ENCODE assay signal across 8 cellular contexts in the genomic region with DNA sequence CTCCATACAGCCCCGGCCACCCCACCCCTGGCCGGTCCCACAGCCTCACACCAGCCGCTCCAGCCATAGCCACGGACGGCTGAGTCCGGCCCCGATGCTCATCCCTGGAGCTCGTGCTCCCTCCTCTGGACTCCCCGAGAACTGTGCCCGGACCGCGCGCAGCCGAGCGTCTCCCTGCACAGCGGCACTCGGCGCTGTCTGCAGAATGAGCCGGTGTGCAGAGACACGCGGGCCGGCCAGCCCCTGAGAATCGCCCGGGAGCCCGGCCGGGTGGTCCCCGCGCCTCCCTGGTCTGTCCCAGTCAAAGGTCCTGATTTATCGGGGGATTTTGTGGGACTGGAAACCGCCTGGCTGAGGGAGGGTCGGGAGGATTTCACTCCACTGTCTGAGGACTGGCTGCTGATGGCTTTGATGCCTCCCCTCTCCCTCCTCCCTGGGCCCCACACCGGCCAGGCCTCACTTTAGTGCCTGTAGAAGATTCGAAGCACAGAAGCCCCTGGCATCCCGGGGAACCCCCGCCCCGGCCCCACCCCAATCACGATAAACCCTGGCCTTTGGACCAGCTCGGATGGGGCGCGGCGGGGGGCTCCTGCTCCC.
DNase-seq lines count a peak whose midpoint lies in the region; ATAC-seq, FAIRE-seq and TF ChIP-seq lines count a peak whose summit lies in the region.

No MANE protein-coding gene starts in this region.

- H3K9me3 ChIP-seq in trophoblast cell (ENCODE audit: insufficient read depth, low read depth, low read length): peaks cover 2% of the 10 kb centered on the region
- no peaks in the 10 kb centered on the region for H3K9me3 ChIP-seq in tibial artery

- no peak overlapping the region for H3K27ac Mint-ChIP-seq in activated T-helper 17 cell treated with anti-CD3 and anti-CD28 coated beads, Interleukin-2, amount 50 U/mL, for 72 hours

- no peak overlapping the region for H2AFZ ChIP-seq in trophoblast cell (ENCODE audit: insufficient read depth, low read length, poor library complexity)

- no peaks in the 10 kb centered on the region for H3K9me3 Mint-ChIP-seq in activated T-helper 17 cell treated with anti-CD3 and anti-CD28 coated beads, Interleukin-2, amount 50 U/mL, for 72 hours

- no peak overlapping the region for H4K12ac ChIP-seq in trophoblast cell (ENCODE audit: low read depth, low read length)

- H3K36me3 Mint-ChIP-seq in activated T-helper 17 cell treated with anti-CD3 and anti-CD28 coated beads, Interleukin-2, amount 50 U/mL, for 72 hours (ENCODE audit: low read depth): no peaks in the 10 kb centered on the region

- no CpG with 5 or more reads among the region's 41 CpGs for WGBS in trophoblast cell (ENCODE audit: extremely low coverage, insufficient coverage, insufficient read length)

- H3K18ac ChIP-seq in trophoblast cell (ENCODE audit: low read length): no peak overlapping the region

- H3K27me3 ChIP-seq in trophoblast cell (ENCODE audit: insufficient read depth, low read length) (peaks cover 5% of the 10 kb centered on the region), tibial artery (peaks cover 0 to 49% of the 10 kb centered on the region in 2 donors)

- no peaks in the 10 kb centered on the region for H3K79me2 ChIP-seq in trophoblast cell (ENCODE audit: control insufficient read depth, insufficient read depth, low read length, poor library complexity)

- TF ChIP-seq CTCF in tibial artery (IDR thresholded peaks at IDR 0.05): peak; percentile 29 to 31

- FAIRE-seq in frontal cortex (lab: Jason Lieb, UNC): no peak

- H3K4me1 Mint-ChIP-seq in activated T-helper 17 cell treated with anti-CD3 and anti-CD28 coated beads, Interleukin-2, amount 50 U/mL, for 72 hours: peaks cover 10% of the 10 kb centered on the region

- no peaks in the 10 kb centered on the region for H3K4me1 ChIP-seq in trophoblast cell (ENCODE audit: control insufficient read depth in 1 of 2, insufficient read depth in 2 of 2, low read length in 2 of 2)
- H3K4me1 ChIP-seq in tibial artery: peaks cover 0 to 5% (median 0%) of the 10 kb centered on the region in 4 donors

- no peak overlapping the region for H2AK5ac ChIP-seq in trophoblast cell (ENCODE audit: low read length)

- H4K91ac ChIP-seq in trophoblast cell (ENCODE audit: low read depth, low read length): no peak overlapping the region

- no peak overlapping the region for H4K8ac ChIP-seq in trophoblast cell (ENCODE audit: low read depth, low read length)

- H2BK120ac ChIP-seq in trophoblast cell (ENCODE audit: insufficient read depth, low read length, poor library complexity): no peak overlapping the region

- H3K27me3 Mint-ChIP-seq in activated T-helper 17 cell treated with anti-CD3 and anti-CD28 coated beads, Interleukin-2, amount 50 U/mL, for 72 hours: peaks cover 23% of the 10 kb centered on the region

- H3K79me1 ChIP-seq in trophoblast cell (ENCODE audit: low read length): no peaks in the 10 kb centered on the region

- no peak overlapping the region for H2BK5ac ChIP-seq in trophoblast cell (ENCODE audit: low read depth, low read length, poor library complexity)

- H2BK12ac ChIP-seq in trophoblast cell (ENCODE audit: low read length): no peak overlapping the region

- H3K23ac ChIP-seq in trophoblast cell (ENCODE audit: low read length): no peak overlapping the region

- ATAC-seq in HG03196 (IDR thresholded peaks at IDR 0.05; ENCODE audit: unreplicated experiment) (peak; percentile 64), GM19328 (IDR thresholded peaks at IDR 0.05; ENCODE audit: unreplicated experiment) (no peak)
- ATAC-seq in activated T-helper 17 cell treated with anti-CD3 and anti-CD28 coated beads, Interleukin-2, amount 50 U/mL, for 72 hours (replicated peaks): peak; percentile 93

- H3K36me3 ChIP-seq in trophoblast cell (ENCODE audit: control insufficient read depth in 1 of 2, insufficient read depth in 2 of 2, low read length in 2 of 2) (no peaks in the 10 kb centered on the region), tibial artery (no peaks in the 10 kb centered on the region)

- H3K27ac ChIP-seq in trophoblast cell (ENCODE audit: low read depth, low read length) (no peak overlapping the region), tibial artery (no peak overlapping the region)

- no peak overlapping the region for H3K14ac ChIP-seq in trophoblast cell (ENCODE audit: low read length)

- peak overlapping the region; percentile 36 for H3K4me2 ChIP-seq in trophoblast cell (ENCODE audit: low read length)

- H3K4me3 ChIP-seq in trophoblast cell (ENCODE audit: low read depth, low read length): peak overlapping the region; percentile 14
- H3K4me3 ChIP-seq in tibial artery: peak overlapping the region in 1 of 2 donors; percentile 24

- peak overlapping the region; percentile 81 for H3K4me3 Mint-ChIP-seq in activated T-helper 17 cell treated with anti-CD3 and anti-CD28 coated beads, Interleukin-2, amount 50 U/mL, for 72 hours

- H3K9ac ChIP-seq in trophoblast cell (ENCODE audit: low read length): no peak overlapping the region

- peak; percentile 91 for DNase-seq in D341Med (ENCODE audit: low spot score)
- DNase-seq in frontal cortex (ENCODE audit: low spot score in 2 of 2): peak; percentile 79 to 92
- peak in 1 of 2 donors; percentile 4 for DNase-seq in trophoblast cell
- DNase-seq in tibial artery: peak in 1 of 2 donors; percentile 45

- intact Hi-C loops in tibial artery (cut with DNase I; ENCODE audit: low total_unique reads): no loop called here

- H3K4ac ChIP-seq in trophoblast cell (ENCODE audit: low read depth, low read length): no peak overlapping the region

TF ChIP-seq in PFSK-1, 5 proteins besides CTCF, POLR2A, EP300 and RAD21:
- TF ChIP-seq TAF1 (IDR thresholded peaks at IDR 0.05; ENCODE audit: borderline replicate concordance, insufficient read depth, low read length) (no peak), FOXP2 (optimal IDR thresholded peaks at IDR 0.05; ENCODE audit: borderline replicate concordance, extremely low read depth, extremely low read length, insufficient read depth) (peak; percentile 69)
